24 cellular contexts compared by ENCODE assay signal in genomic region chr3:20666091-20666490, GRCh38.
"Had no signal": no experiment of that assay in that cellular context is flagged by ENCODE, and none has a peak within 500 bp of the region (broad histone marks: within the 10 kb centered on the region; RNA-seq: fewer than 3 reads in every experiment).

No MANE protein-coding gene starts in this region.

- H3K27ac Mint-ChIP-seq: IgD-negative memory B cell had no signal

- H3K27me3 ChIP-seq: Peyer's patch, SJCRH30 had no signal

- H3K4me3 Mint-ChIP-seq: IgD-negative memory B cell had no signal

- DNase-seq: Kasumi-1, MV-4-11, NCI-H1048, NCI-H1105 treated with DMSO at 0.1 percent for 48 hours, NCI-H1417 treated with DMSO at 0.1 percent for 48 hours, NCI-H187, NCI-H2029, NCI-H2081 treated with DMSO at 0.1 percent for 48 hours, NCI-H2171, NCI-H345, NCI-H524, NCI-H526 treated with DMSO at 0.1 percent for 48 hours, NCI-H748 treated with DMSO at 0.1 percent for 48 hours, PC-9, Peyer's patch, SHP77 treated with DMSO at 0.1 percent for 48 hours, SJCRH30 had no signal

- ATAC-seq: K562, Right ventricle myocardium inferior, SK-N-SH treated with all-trans-retinoic acid at 6 μM for 48 hours had no signal

- FAIRE-seq: HTR-8/SVneo, K562 had no signal

- H3K4me1 ChIP-seq: Peyer's patch, SJCRH30 had no signal

- H3K9me3 Mint-ChIP-seq: IgD-negative memory B cell had no signal

- H3K36me3 Mint-ChIP-seq: IgD-negative memory B cell had no signal

- H3K27me3 Mint-ChIP-seq: IgD-negative memory B cell had no signal

- H3K4me2 ChIP-seq: KMS-11, PC-9 had no signal

- H3K27ac ChIP-seq: HL-60, KMS-11, PC-9, Peyer's patch, SJCRH30 had no signal

- H3K36me3 ChIP-seq: Peyer's patch, SJCRH30 had no signal

- H3K9ac ChIP-seq: KMS-11 had no signal

- H2AFZ ChIP-seq: PC-9 had no signal

- H3K4me1 Mint-ChIP-seq: IgD-negative memory B cell had no signal

- H3K9me3 ChIP-seq: SJCRH30 had no signal

- H3K4me3 ChIP-seq: K562, PC-9, Peyer's patch, SJCRH30 had no signal
